11 cellular contexts compared by ENCODE assay signal in genomic region chr9:17906841-17907779, GRCh38.
DNase-seq lines count a peak whose midpoint lies in the region; ATAC-seq, FAIRE-seq and TF ChIP-seq lines count a peak whose summit lies in the region.
"Had no signal": no experiment of that assay in that cellular context is flagged by ENCODE, and none has a peak within 500 bp of the region (broad histone marks: within the 10 kb centered on the region; RNA-seq: fewer than 3 reads in every experiment).

No MANE protein-coding gene starts in this region.

- H3K9me3 ChIP-seq in left lung, result no peaks in the 10 kb centered on the region
- no peaks in the 10 kb centered on the region for H3K9me3 ChIP-seq in thyroid gland
- H3K9me3 ChIP-seq in CD8-positive, alpha-beta T cell (ENCODE audit: low read length), result no peaks in the 10 kb centered on the region
- H3K9me3 ChIP-seq: SJSA1 had no signal

- CTCF ChIA-PET in CD8-positive, alpha-beta T cell (lab: Charles Lee), result no interaction called here

- H3K9me3 Mint-ChIP-seq in stimulated activated memory B cell treated with anti-CD40 and anti-IgM and Interleukin-4, amounts not matched to agents 10 μg/mL and 1 μg/mL and 100 μg/mL, for 72 hours, result peaks cover 10% of the 10 kb centered on the region
- H3K9me3 Mint-ChIP-seq in CD8-positive, alpha-beta T cell, result no peaks in the 10 kb centered on the region

- intact Hi-C loops in dorsolateral prefrontal cortex (cut with DNase I) (no loop called here), left lung (cut with DNase I) (no loop called here), thyroid gland (cut with DNase I) (no loop called here)
- intact Hi-C loops in CD8-positive, alpha-beta T cell (cut with DNase I, micrococcal nuclease), result no loop called here

- FAIRE-seq in RCC 7860 (lab: Jason Lieb, UNC), result no peak

- H3K4me3 ChIP-seq in H7 (ENCODE audit: insufficient read depth, low read depth, low read length), result peak overlapping the region; percentile 49
- peak overlapping the region in 57 of 59 donors; percentile 7 to 65 (median 47) for H3K4me3 ChIP-seq in dorsolateral prefrontal cortex
- H3K4me3 ChIP-seq in left lung, result no peak overlapping the region
- H3K4me3 ChIP-seq in thyroid gland (replicated peaks in 1 of 3), result peak overlapping the region in 1 of 3 donors; percentile 6
- no peak overlapping the region for H3K4me3 ChIP-seq in CD8-positive, alpha-beta T cell (ENCODE audit: low read depth, low read length)
- H3K4me3 ChIP-seq: SJSA1 had no signal

- no peaks in the 10 kb centered on the region for H3K36me3 Mint-ChIP-seq in stimulated activated memory B cell treated with anti-CD40 and anti-IgM and Interleukin-4, amounts not matched to agents 10 μg/mL and 1 μg/mL and 100 μg/mL, for 72 hours
- no peaks in the 10 kb centered on the region for H3K36me3 Mint-ChIP-seq in CD8-positive, alpha-beta T cell

- H3K4me1 ChIP-seq in left lung (no peaks in the 10 kb centered on the region), thyroid gland (no peaks in the 10 kb centered on the region)
- no peaks in the 10 kb centered on the region for H3K4me1 ChIP-seq in CD8-positive, alpha-beta T cell (ENCODE audit: insufficient read depth, low read length)
- H3K4me1 ChIP-seq: SJSA1 had no signal

- H3K27ac Mint-ChIP-seq in stimulated activated memory B cell treated with anti-CD40 and anti-IgM and Interleukin-4, amounts not matched to agents 10 μg/mL and 1 μg/mL and 100 μg/mL, for 72 hours, result no peak overlapping the region
- no peak overlapping the region for H3K27ac Mint-ChIP-seq in CD8-positive, alpha-beta T cell
- H3K27ac Mint-ChIP-seq: CD4-positive, alpha-beta T cell had no signal

- no peak overlapping the region for H3K4me3 Mint-ChIP-seq in stimulated activated memory B cell treated with anti-CD40 and anti-IgM and Interleukin-4, amounts not matched to agents 10 μg/mL and 1 μg/mL and 100 μg/mL, for 72 hours
- H3K4me3 Mint-ChIP-seq in CD8-positive, alpha-beta T cell, result no peak overlapping the region
- H3K4me3 Mint-ChIP-seq: CD4-positive, alpha-beta T cell had no signal

- peak; percentile 65 for ATAC-seq in left lung
- peak; percentile 27 for ATAC-seq in stimulated activated memory B cell treated with anti-CD40 and anti-IgM and Interleukin-4, amounts not matched to agents 10 μg/mL and 1 μg/mL and 100 μg/mL, for 72 hours
- ATAC-seq in CD8-positive, alpha-beta T cell, result no peak

- TF ChIP-seq POLR2A in thyroid gland (IDR thresholded peaks at IDR 0.05), result no peak

- H3K4me1 Mint-ChIP-seq in stimulated activated memory B cell treated with anti-CD40 and anti-IgM and Interleukin-4, amounts not matched to agents 10 μg/mL and 1 μg/mL and 100 μg/mL, for 72 hours, result no peaks in the 10 kb centered on the region
- H3K4me1 Mint-ChIP-seq in CD8-positive, alpha-beta T cell (ENCODE audit: low read depth), result no peaks in the 10 kb centered on the region

- H3K27me3 Mint-ChIP-seq in stimulated activated memory B cell treated with anti-CD40 and anti-IgM and Interleukin-4, amounts not matched to agents 10 μg/mL and 1 μg/mL and 100 μg/mL, for 72 hours, result peaks cover 14% of the 10 kb centered on the region
- H3K27me3 Mint-ChIP-seq in CD8-positive, alpha-beta T cell (ENCODE audit: low read depth), result peaks cover 13% of the 10 kb centered on the region

- DNase-seq in H7 (peak; percentile 74), dorsolateral prefrontal cortex (peak in 2 of 10 donors; percentile 39 to 41), left lung (peak in 1 of 2 donors; percentile 67), thyroid gland (no peak), NCI-H82 treated with DMSO at 0.1 percent for 48 hours (lab: John Stamatoyannopoulos, UW; ENCODE audit: unreplicated experiment) (no peak), RCC 7860 (ENCODE audit: low spot score) (no peak)
- no peak for DNase-seq in CD8-positive, alpha-beta T cell
- DNase-seq: amniotic stem cell; CD4-positive, alpha-beta T cell had no signal

- H3K27me3 ChIP-seq in H7 (ENCODE audit: control insufficient read depth, insufficient read depth, low read length) (peaks cover 49% of the 10 kb centered on the region), dorsolateral prefrontal cortex (peaks cover 0 to 57% (median 34%) of the 10 kb centered on the region in 45 donors), left lung (peaks cover 32 to 44% of the 10 kb centered on the region in 2 donors), thyroid gland (no peaks in the 10 kb centered on the region)
- H3K27me3 ChIP-seq in CD8-positive, alpha-beta T cell (ENCODE audit: insufficient read depth, low read length), result no peaks in the 10 kb centered on the region

- peak overlapping the region in 3 of 59 donors; percentile 10 to 30 (median 24) for H3K27ac ChIP-seq in dorsolateral prefrontal cortex
- no peak overlapping the region for H3K27ac ChIP-seq in left lung
- peak overlapping the region in 1 of 3 donors; percentile 17 for H3K27ac ChIP-seq in thyroid gland
- H3K27ac ChIP-seq in CD8-positive, alpha-beta T cell (ENCODE audit: low read depth, low read length), result no peak overlapping the region
- H3K27ac ChIP-seq: SJSA1 had no signal

- TF ChIP-seq CTCF in dorsolateral prefrontal cortex (IDR thresholded peaks at IDR 0.05 in 54 of 56, conservative IDR thresholded peaks at IDR 0.05 in 2 of 56; ENCODE audit: low read depth in 1 of 56, partially characterized antibody in 56 of 56) (no peak), left lung (IDR thresholded peaks at IDR 0.05) (no peak), thyroid gland (IDR thresholded peaks at IDR 0.05) (no peak)
- TF ChIP-seq CTCF in CD8-positive, alpha-beta T cell (IDR thresholded peaks at IDR 0.05), result no peak

- no peaks in the 10 kb centered on the region for H3K36me3 ChIP-seq in H7 (replicated peaks; ENCODE audit: control insufficient read depth, insufficient read depth, low read length)
- no peaks in the 10 kb centered on the region for H3K36me3 ChIP-seq in left lung
- H3K36me3 ChIP-seq in thyroid gland, result no peaks in the 10 kb centered on the region
- H3K36me3 ChIP-seq in CD8-positive, alpha-beta T cell (ENCODE audit: insufficient read depth, low read length), result no peaks in the 10 kb centered on the region
- H3K36me3 ChIP-seq: SJSA1 had no signal

- POLR2A ChIA-PET in CD8-positive, alpha-beta T cell (lab: Charles Lee), result no interaction called here

- 7 to 12% methylated on average over 19 to 46 of the region's 58 CpGs for WGBS in thyroid gland, 2 donors

Comparison
In these comparisons a context has a peak if more than half of its experiments do, and no peak if none do; other contexts are left out.
1. H3K4me3 ChIP-seq: peak in H7 (single experiment) and dorsolateral prefrontal cortex (57 of 59); none in left lung (0 of 2) and CD8-positive, alpha-beta T cell (single experiment).